8 cellular contexts compared by ENCODE assay signal in the genomic region with DNA sequence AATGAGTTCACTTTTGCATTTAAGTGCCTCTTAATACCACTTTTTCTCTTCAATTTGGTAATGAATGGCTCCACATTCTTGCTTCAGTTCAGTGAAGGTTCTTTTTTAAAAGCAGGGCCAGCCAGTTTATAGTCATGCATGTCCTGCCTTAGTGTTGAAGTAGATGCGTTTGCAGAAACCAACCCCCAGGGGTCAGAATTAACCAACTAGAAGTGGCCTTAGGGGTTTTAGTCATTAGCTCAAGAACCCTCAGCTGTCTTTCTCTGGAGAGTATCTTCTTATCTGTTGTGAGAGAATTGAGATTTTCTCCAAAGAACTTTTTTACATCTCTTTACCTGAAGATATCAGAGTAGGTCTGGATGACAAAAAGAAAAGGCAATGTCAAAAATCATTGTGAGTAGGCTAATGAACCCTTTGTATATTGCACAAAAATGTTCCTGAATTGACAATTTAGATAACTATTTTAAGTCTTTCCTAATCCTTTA.
DNase-seq lines count a peak whose midpoint lies in the region; ATAC-seq and TF ChIP-seq lines count a peak whose summit lies in the region.

No MANE protein-coding gene starts in this region.

- no peaks in the 10 kb centered on the region for H3K36me3 Mint-ChIP-seq in activated CD4-positive, alpha-beta memory T cell treated with anti-CD3 and anti-CD28 coated beads, Interleukin-2, amount 10 ng/mL, durations not matched to agents 7 days and 5 days (ENCODE audit: low read depth)

- peak; percentile 89 for ATAC-seq in Right ventricle myocardium inferior
- ATAC-seq in HG03521 (IDR thresholded peaks at IDR 0.05; ENCODE audit: unreplicated experiment) = peak; percentile 53
- no peak for ATAC-seq in HG02870 (IDR thresholded peaks at IDR 0.05; ENCODE audit: unreplicated experiment)

- H3K27me3 Mint-ChIP-seq in activated CD4-positive, alpha-beta memory T cell treated with anti-CD3 and anti-CD28 coated beads, Interleukin-2, amount 10 ng/mL, durations not matched to agents 7 days and 5 days = peaks cover 24% of the 10 kb centered on the region

- no peaks in the 10 kb centered on the region for H3K4me1 ChIP-seq in parathyroid adenoma

- no peak overlapping the region for H3K9ac ChIP-seq in parathyroid adenoma

- TF ChIP-seq CTCF in parathyroid adenoma (IDR thresholded peaks at IDR 0.05) = peak; percentile 85

- H3K9me3 ChIP-seq in parathyroid adenoma (ENCODE audit: control insufficient read depth, low read length) = no peaks in the 10 kb centered on the region

- H3K4me3 Mint-ChIP-seq in activated CD4-positive, alpha-beta memory T cell treated with anti-CD3 and anti-CD28 coated beads, Interleukin-2, amount 10 ng/mL, durations not matched to agents 7 days and 5 days = no peak overlapping the region

- POLR2A ChIA-PET in activated CD4-positive, alpha-beta memory T cell treated with anti-CD3 and anti-CD28 coated beads, Interleukin-2, amount 10 ng/mL, durations not matched to agents 7 days and 5 days (lab: Charles Lee) = no interaction called here

- H3K9me3 Mint-ChIP-seq in activated CD4-positive, alpha-beta memory T cell treated with anti-CD3 and anti-CD28 coated beads, Interleukin-2, amount 10 ng/mL, durations not matched to agents 7 days and 5 days = no peaks in the 10 kb centered on the region

- H3K4me2 ChIP-seq in parathyroid adenoma (ENCODE audit: low read length) = no peak overlapping the region

- intact Hi-C loops in Right ventricle myocardium inferior (cut with DNase I) = loop anchor here (1.0 kb wide), 2 partner anchors 154 to 203 kb away; no protein-coding TSS in a partner anchor
- intact Hi-C loops in cardiac septum (cut with DNase I) = loop anchor here (2.0 to 10.0 kb wide), 2 partner anchors 152 to 202 kb away; no protein-coding TSS in a partner anchor

- no peaks in the 10 kb centered on the region for H3K27me3 ChIP-seq in parathyroid adenoma (ENCODE audit: control insufficient read depth, insufficient read depth, low read length)

- H3K36me3 ChIP-seq in parathyroid adenoma (ENCODE audit: control insufficient read depth, insufficient read depth, low read length) = no peaks in the 10 kb centered on the region

- DNase-seq in Right ventricle myocardium inferior (ENCODE audit: missing footprints) (no peak), cardiac septum (ENCODE audit: low spot score) (no peak), NCI-H526 (lab: John Stamatoyannopoulos, UW) (peak; percentile 78 to 93), globus pallidus (ENCODE audit: low spot score) (peak; percentile 47)
- DNase-seq in activated CD4-positive, alpha-beta memory T cell treated with anti-CD3 and anti-CD28 coated beads, Interleukin-2, amount 10 ng/mL, durations not matched to agents 7 days and 5 days = peak; percentile 24

- H2AFZ ChIP-seq in parathyroid adenoma = no peak overlapping the region

- H3K27ac ChIP-seq in parathyroid adenoma = no peak overlapping the region

- CTCF ChIA-PET in activated CD4-positive, alpha-beta memory T cell treated with anti-CD3 and anti-CD28 coated beads, Interleukin-2, amount 10 ng/mL, durations not matched to agents 7 days and 5 days (lab: Charles Lee) = interaction anchor here (0.6 to 2.7 kb wide), 4 partner anchors 15 to 203 kb away, joined by 3 to 17 read pairs (median 10); no protein-coding TSS in a partner anchor

- H3K79me2 ChIP-seq in parathyroid adenoma = no peaks in the 10 kb centered on the region

- H3K4me3 ChIP-seq in parathyroid adenoma (ENCODE audit: low read depth, low read length) = no peak overlapping the region

- H3K27ac Mint-ChIP-seq in activated CD4-positive, alpha-beta memory T cell treated with anti-CD3 and anti-CD28 coated beads, Interleukin-2, amount 10 ng/mL, durations not matched to agents 7 days and 5 days = no peak overlapping the region

- no peaks in the 10 kb centered on the region for H3K4me1 Mint-ChIP-seq in activated CD4-positive, alpha-beta memory T cell treated with anti-CD3 and anti-CD28 coated beads, Interleukin-2, amount 10 ng/mL, durations not matched to agents 7 days and 5 days

Comparison
In these comparisons a context has a peak if more than half of its experiments do, and no peak if none do; other contexts are left out.
1. DNase-seq: peak in NCI-H526 (2 of 2), activated CD4-positive, alpha-beta memory T cell treated with anti-CD3 and anti-CD28 coated beads, Interleukin-2, amount 10 ng/mL, durations not matched to agents 7 days and 5 days (single experiment) and globus pallidus (single experiment); none in Right ventricle myocardium inferior (single experiment) and cardiac septum (single experiment).